9 cellular contexts compared by ENCODE assay signal in the genomic region with DNA sequence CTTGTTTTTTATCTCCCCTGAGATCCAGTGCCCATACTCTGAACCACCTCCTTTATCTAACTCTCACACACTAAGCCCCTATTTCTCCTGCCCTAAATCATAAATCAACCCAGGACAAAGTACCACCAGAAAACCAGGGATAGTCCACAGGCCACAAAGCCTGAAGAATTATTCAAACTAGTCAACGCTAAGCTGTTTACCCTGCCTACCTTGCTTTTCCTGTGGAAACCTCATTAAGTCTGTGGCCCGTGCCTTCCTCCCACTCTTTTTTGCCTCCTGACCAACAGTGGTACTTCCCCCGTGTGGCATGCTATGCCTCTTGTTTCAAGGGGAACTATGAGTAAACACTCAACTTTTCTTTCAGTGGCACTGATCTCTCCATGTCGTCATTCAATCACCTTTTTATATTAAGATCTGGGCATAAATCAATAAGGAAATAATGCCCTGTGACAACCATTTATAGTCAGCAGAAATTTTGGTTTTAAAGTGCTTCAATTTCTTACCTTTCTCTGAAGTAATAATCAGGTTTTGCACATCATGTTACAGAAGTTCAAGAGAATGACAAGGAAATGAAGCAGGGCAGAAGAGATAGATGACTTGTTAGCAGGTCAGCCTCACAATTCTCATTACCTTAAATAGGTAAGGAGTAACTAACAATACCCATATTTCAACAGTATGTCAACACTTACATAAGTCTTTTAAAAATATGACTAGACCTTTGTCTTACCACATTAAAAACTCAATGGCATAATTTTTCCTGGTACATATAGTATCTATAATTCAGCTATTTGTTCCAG. TPM values are rescaled to one million over a fixed set of nuclear protein-coding genes. Genes with fewer than 3 reads are reported as not detected.
A peak's percentile ranks its signal among the peaks of the same experiment; 100 is the strongest.
DNase-seq lines count a peak whose midpoint lies in the region; ATAC-seq lines count a peak whose summit lies in the region.
"Had no signal": no experiment of that assay in that cellular context is flagged by ENCODE, and none has a peak within 500 bp of the region (broad histone marks: within the 10 kb centered on the region; RNA-seq: fewer than 3 reads in every experiment).

No MANE protein-coding gene starts in this region.

- H3K4me3 ChIP-seq in CD4-positive, CD25-positive, alpha-beta regulatory T cell (ENCODE audit: low read depth, low read length): no peak overlapping the region
- H3K4me3 ChIP-seq: BLaER1 had no signal

- peak overlapping the region; percentile 68 to 87 (median 83) for H3K27ac Mint-ChIP-seq in CD4-positive, CD25-positive, alpha-beta regulatory T cell
- H3K27ac Mint-ChIP-seq in T-helper 2 cell treated with Interferon-gamma antibody and Interleukin-4, amounts not matched to agents 5 μg/mL and 100 μg/mL, for 36 hours: peak overlapping the region; percentile 46
- peak overlapping the region; percentile 86 for H3K27ac Mint-ChIP-seq in activated naive CD8-positive, alpha-beta T cell treated with anti-CD3 and anti-CD28 coated beads, Interleukin-2, amount 50 U/mL, for 24 hours

- H3K4me1 Mint-ChIP-seq in CD4-positive, CD25-positive, alpha-beta regulatory T cell: peaks cover 36 to 53% (median 45%) of the 10 kb centered on the region in 4 donors
- H3K4me1 Mint-ChIP-seq in T-helper 2 cell treated with Interferon-gamma antibody and Interleukin-4, amounts not matched to agents 5 μg/mL and 100 μg/mL, for 36 hours (ENCODE audit: low read depth): peaks cover 27% of the 10 kb centered on the region
- peaks cover 56% of the 10 kb centered on the region for H3K4me1 Mint-ChIP-seq in activated naive CD8-positive, alpha-beta T cell treated with anti-CD3 and anti-CD28 coated beads, Interleukin-2, amount 50 U/mL, for 24 hours

- no peaks in the 10 kb centered on the region for H3K9me3 ChIP-seq in CD4-positive, CD25-positive, alpha-beta regulatory T cell (ENCODE audit: control insufficient read depth in 2 of 2, low read length in 2 of 2)
- H3K9me3 ChIP-seq: BLaER1 had no signal

- no peaks in the 10 kb centered on the region for H3K9me3 Mint-ChIP-seq in CD4-positive, CD25-positive, alpha-beta regulatory T cell
- H3K9me3 Mint-ChIP-seq in T-helper 2 cell treated with Interferon-gamma antibody and Interleukin-4, amounts not matched to agents 5 μg/mL and 100 μg/mL, for 36 hours: no peaks in the 10 kb centered on the region
- no peaks in the 10 kb centered on the region for H3K9me3 Mint-ChIP-seq in activated naive CD8-positive, alpha-beta T cell treated with anti-CD3 and anti-CD28 coated beads, Interleukin-2, amount 50 U/mL, for 24 hours

- peaks cover 19% of the 10 kb centered on the region for H3K36me3 Mint-ChIP-seq in CD4-positive, CD25-positive, alpha-beta regulatory T cell
- peaks cover 13% of the 10 kb centered on the region for H3K36me3 Mint-ChIP-seq in T-helper 2 cell treated with Interferon-gamma antibody and Interleukin-4, amounts not matched to agents 5 μg/mL and 100 μg/mL, for 36 hours (ENCODE audit: low read depth)
- H3K36me3 Mint-ChIP-seq in activated naive CD8-positive, alpha-beta T cell treated with anti-CD3 and anti-CD28 coated beads, Interleukin-2, amount 50 U/mL, for 24 hours (ENCODE audit: low read depth): peaks cover 21% of the 10 kb centered on the region

- ATAC-seq in CD4-positive, CD25-positive, alpha-beta regulatory T cell (ENCODE audit: low read depth in 2 of 2): peak; percentile 46 to 70
- ATAC-seq in HG02763 (IDR thresholded peaks at IDR 0.05; ENCODE audit: unreplicated experiment) (peak; percentile 82), HG03520 (IDR thresholded peaks at IDR 0.05; ENCODE audit: unreplicated experiment) (no peak)
- ATAC-seq in activated naive CD8-positive, alpha-beta T cell treated with anti-CD3 and anti-CD28 coated beads, Interleukin-2, amount 50 U/mL, for 24 hours: peak; percentile 98

- H3K36me3 ChIP-seq in CD4-positive, CD25-positive, alpha-beta regulatory T cell (ENCODE audit: control insufficient read depth, insufficient read depth, low read length): peaks cover 10% of the 10 kb centered on the region

- no peaks in the 10 kb centered on the region for H3K27me3 ChIP-seq in CD4-positive, CD25-positive, alpha-beta regulatory T cell (ENCODE audit: control insufficient read depth, insufficient read depth, low read length)
- H3K27me3 ChIP-seq: BLaER1 had no signal

- peak overlapping the region; percentile 15 for H3K27ac ChIP-seq in CD4-positive, CD25-positive, alpha-beta regulatory T cell (ENCODE audit: insufficient read depth, low read length, poor library complexity, severe bottlenecking)
- H3K27ac ChIP-seq: BLaER1 had no signal

- DNase-seq in CD4-positive, CD25-positive, alpha-beta regulatory T cell: peak in 1 of 3 donors; percentile 52
- peak; percentile 79 for DNase-seq in T-helper 2 cell treated with Interferon-gamma antibody and Interleukin-4, amounts not matched to agents 5 μg/mL and 100 μg/mL, for 36 hours (ENCODE audit: low spot score)
- peak; percentile 70 for DNase-seq in activated naive CD8-positive, alpha-beta T cell treated with anti-CD3 and anti-CD28 coated beads, Interleukin-2, amount 50 U/mL, for 24 hours
- DNase-seq in stimulated activated CD8-positive, alpha-beta memory T cell treated with anti-CD3 and anti-CD28 coated beads, Interleukin-15, amount 100 ng/mL, for 4 hours (ENCODE audit: low read depth in 2 of 2): peak; percentile 21 to 53
- DNase-seq in COLO829 (ENCODE audit: low spot score) (no peak), SW 1271 (lab: John Stamatoyannopoulos, UW) (no peak)

- peak overlapping the region in 2 of 4 donors; percentile 9 to 56 for H3K4me3 Mint-ChIP-seq in CD4-positive, CD25-positive, alpha-beta regulatory T cell
- peak overlapping the region; percentile 29 for H3K4me3 Mint-ChIP-seq in T-helper 2 cell treated with Interferon-gamma antibody and Interleukin-4, amounts not matched to agents 5 μg/mL and 100 μg/mL, for 36 hours
- H3K4me3 Mint-ChIP-seq in activated naive CD8-positive, alpha-beta T cell treated with anti-CD3 and anti-CD28 coated beads, Interleukin-2, amount 50 U/mL, for 24 hours: peak overlapping the region; percentile 42

- peaks cover 15% of the 10 kb centered on the region for H3K4me1 ChIP-seq in CD4-positive, CD25-positive, alpha-beta regulatory T cell (ENCODE audit: control insufficient read depth, insufficient read depth, low read length, poor library complexity, severe bottlenecking)
- H3K4me1 ChIP-seq: BLaER1 had no signal

- H3K27me3 Mint-ChIP-seq in CD4-positive, CD25-positive, alpha-beta regulatory T cell: no peaks in the 10 kb centered on the region
- H3K27me3 Mint-ChIP-seq in T-helper 2 cell treated with Interferon-gamma antibody and Interleukin-4, amounts not matched to agents 5 μg/mL and 100 μg/mL, for 36 hours (ENCODE audit: low read depth): no peaks in the 10 kb centered on the region
- H3K27me3 Mint-ChIP-seq in activated naive CD8-positive, alpha-beta T cell treated with anti-CD3 and anti-CD28 coated beads, Interleukin-2, amount 50 U/mL, for 24 hours: no peaks in the 10 kb centered on the region

RNA-seq across cellular contexts. Expression of a gene that starts 32.1 kb away (rescaled TPM):
- 18.5 TPM for total RNA-seq in CD4-positive, CD25-positive, alpha-beta regulatory T cell
- 1 to 10 TPM; 3.0 to 5.6 (median 3.7) TPM for polyA plus RNA-seq in CD4-positive, CD25-positive, alpha-beta regulatory T cell

Comparison
In these comparisons a context has a peak if more than half of its experiments do, and no peak if none do; other contexts are left out.
1. DNase-seq: peak in T-helper 2 cell treated with Interferon-gamma antibody and Interleukin-4, amounts not matched to agents 5 μg/mL and 100 μg/mL, for 36 hours (single experiment), activated naive CD8-positive, alpha-beta T cell treated with anti-CD3 and anti-CD28 coated beads, Interleukin-2, amount 50 U/mL, for 24 hours (single experiment) and stimulated activated CD8-positive, alpha-beta memory T cell treated with anti-CD3 and anti-CD28 coated beads, Interleukin-15, amount 100 ng/mL, for 4 hours (2 of 2); none in COLO829 (single experiment) and SW 1271 (0 of 2).
2. Peak in every context shown above with its lines, with median percentiles within 50 percentile points of each other: H3K27ac Mint-ChIP-seq.